Comparison of ENCODE assay signal across 2 cellular contexts in the genomic region with DNA sequence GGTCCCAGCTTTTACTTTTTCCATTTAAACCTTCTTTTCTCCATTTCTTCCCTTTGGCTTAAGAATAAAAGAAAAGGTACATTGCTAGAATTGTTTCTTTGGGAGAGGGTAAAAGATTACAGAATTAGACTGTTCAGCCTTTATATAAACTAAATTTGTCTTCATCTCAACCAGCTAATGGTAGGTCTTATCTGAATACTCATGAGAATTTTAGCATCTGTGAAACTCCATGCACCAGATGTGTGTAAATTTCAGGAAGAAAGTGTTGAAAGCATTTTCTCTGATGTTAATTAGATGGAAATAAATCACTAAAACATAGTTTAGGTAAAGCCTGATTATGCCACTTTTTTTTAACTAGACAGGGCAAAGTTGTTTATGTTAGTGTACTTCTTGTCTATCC.
TF ChIP-seq lines count a peak whose summit lies in the region.

No MANE protein-coding gene starts in this region.

TF ChIP-seq in SK-N-SH, 30 proteins besides CTCF, POLR2A, EP300 and RAD21 (continued from another document):
- TF ChIP-seq, protein P1, sequence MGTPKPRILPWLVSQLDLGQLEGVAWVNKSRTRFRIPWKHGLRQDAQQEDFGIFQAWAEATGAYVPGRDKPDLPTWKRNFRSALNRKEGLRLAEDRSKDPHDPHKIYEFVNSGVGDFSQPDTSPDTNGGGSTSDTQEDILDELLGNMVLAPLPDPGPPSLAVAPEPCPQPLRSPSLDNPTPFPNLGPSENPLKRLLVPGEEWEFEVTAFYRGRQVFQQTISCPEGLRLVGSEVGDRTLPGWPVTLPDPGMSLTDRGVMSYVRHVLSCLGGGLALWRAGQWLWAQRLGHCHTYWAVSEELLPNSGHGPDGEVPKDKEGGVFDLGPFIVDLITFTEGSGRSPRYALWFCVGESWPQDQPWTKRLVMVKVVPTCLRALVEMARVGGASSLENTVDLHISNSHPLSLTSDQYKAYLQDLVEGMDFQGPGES (IDR thresholded peaks at IDR 0.05; ENCODE audit: low read depth, low read length) = no peak
- TF ChIP-seq REST (IDR thresholded peaks at IDR 0.05; ENCODE audit: low read depth, low read length) (no peak), TCF12 (IDR thresholded peaks at IDR 0.05) (no peak), EZH2phosphoT487 (IDR thresholded peaks at IDR 0.05; ENCODE audit: borderline replicate concordance, low read depth) (no peak), POLR2AphosphoS5 (IDR thresholded peaks at IDR 0.05; ENCODE audit: low read depth, low read length) (no peak), GABPA (IDR thresholded peaks at IDR 0.05; ENCODE audit: low read depth) (no peak), RXRA (IDR thresholded peaks at IDR 0.05; ENCODE audit: borderline replicate concordance, low read depth) (no peak), ELF1 (IDR thresholded peaks at IDR 0.05) (no peak), FOSL2 (IDR thresholded peaks at IDR 0.05; ENCODE audit: borderline replicate concordance, low read depth) (no peak), ZBTB33 (IDR thresholded peaks at IDR 0.05; ENCODE audit: borderline replicate concordance, low read depth) (no peak), YY1 (IDR thresholded peaks at IDR 0.05; ENCODE audit: low read depth) (no peak), USF2 (IDR thresholded peaks at IDR 0.05; ENCODE audit: borderline replicate concordance, low read depth, low read length) (no peak), JUND (IDR thresholded peaks at IDR 0.05) (no peak), TAF1 (IDR thresholded peaks at IDR 0.05; ENCODE audit: borderline replicate concordance, low read depth, low read length) (no peak)

TF ChIP-seq in SK-N-SH treated with all-trans-retinoic acid at 6 μM for 48 hours, 23 proteins besides CTCF, POLR2A, EP300 and RAD21 (continued from another document):
- no peak for TF ChIP-seq TSHZ2 (CRISPR knock-in tag; IDR thresholded peaks at IDR 0.05)
- no peak for TF ChIP-seq ZFP3 (CRISPR knock-in tag; IDR thresholded peaks at IDR 0.05)
- TF ChIP-seq ZNF565 (CRISPR knock-in tag; conservative IDR thresholded peaks at IDR 0.05; ENCODE audit: low read depth) = no peak
- no peak for TF ChIP-seq ESRRG (CRISPR knock-in tag; IDR thresholded peaks at IDR 0.05)
- TF ChIP-seq TOX (CRISPR knock-in tag; IDR thresholded peaks at IDR 0.05; ENCODE audit: borderline replicate concordance) = no peak
- no peak for TF ChIP-seq ZNF70 (CRISPR knock-in tag; IDR thresholded peaks at IDR 0.05)
- no peak for TF ChIP-seq ZFP30 (CRISPR knock-in tag; IDR thresholded peaks at IDR 0.05)
- TF ChIP-seq OSR1 (CRISPR knock-in tag; IDR thresholded peaks at IDR 0.05) = no peak
- TF ChIP-seq PPARA (CRISPR knock-in tag; IDR thresholded peaks at IDR 0.05; ENCODE audit: borderline replicate concordance) = no peak
- TF ChIP-seq SNAI2 (CRISPR knock-in tag; IDR thresholded peaks at IDR 0.05) = no peak
- no peak for TF ChIP-seq GLIS3 (CRISPR knock-in tag; IDR thresholded peaks at IDR 0.05)
- TF ChIP-seq BACH2 (CRISPR knock-in tag; IDR thresholded peaks at IDR 0.05; ENCODE audit: borderline replicate concordance) = no peak
- TF ChIP-seq, protein P2, sequence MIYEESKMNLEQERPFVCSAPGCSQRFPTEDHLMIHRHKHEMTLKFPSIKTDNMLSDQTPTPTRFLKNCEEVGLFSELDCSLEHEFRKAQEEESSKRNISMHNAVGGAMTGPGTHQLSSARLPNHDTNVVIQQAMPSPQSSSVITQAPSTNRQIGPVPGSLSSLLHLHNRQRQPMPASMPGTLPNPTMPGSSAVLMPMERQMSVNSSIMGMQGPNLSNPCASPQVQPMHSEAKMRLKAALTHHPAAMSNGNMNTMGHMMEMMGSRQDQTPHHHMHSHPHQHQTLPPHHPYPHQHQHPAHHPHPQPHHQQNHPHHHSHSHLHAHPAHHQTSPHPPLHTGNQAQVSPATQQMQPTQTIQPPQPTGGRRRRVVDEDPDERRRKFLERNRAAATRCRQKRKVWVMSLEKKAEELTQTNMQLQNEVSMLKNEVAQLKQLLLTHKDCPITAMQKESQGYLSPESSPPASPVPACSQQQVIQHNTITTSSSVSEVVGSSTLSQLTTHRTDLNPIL (CRISPR knock-in tag; IDR thresholded peaks at IDR 0.05; ENCODE audit: low read depth) = no peak
- TF ChIP-seq PATZ1 (CRISPR knock-in tag; IDR thresholded peaks at IDR 0.05; ENCODE audit: borderline replicate concordance) = no peak
- TF ChIP-seq POU6F1 (CRISPR knock-in tag; IDR thresholded peaks at IDR 0.05; ENCODE audit: borderline replicate concordance, low read depth) = no peak
